In genomic region chr3:197446713-197447455, GRCh38 we compare ENCODE assay signal across 17 cellular contexts.
"Had no signal": no experiment of that assay in that cellular context is flagged by ENCODE, and none has a peak within 500 bp of the region (broad histone marks: within the 10 kb centered on the region; RNA-seq: fewer than 3 reads in every experiment).

No MANE protein-coding gene starts in this region.

- H3K9me3 Mint-ChIP-seq: activated B cell treated with CpG ODN at 0.5 μM for 24 hours; activated CD4-positive, alpha-beta memory T cell treated with anti-CD3 and anti-CD28 coated beads, Interleukin-2, amount 10 ng/mL, durations not matched to agents 7 days and 5 days; activated naive CD4-positive, alpha-beta T cell treated with anti-CD3 and anti-CD28 coated beads, Interleukin-2, amount 50 U/mL, for 24 hours; effector memory CD8-positive, alpha-beta T cell; memory B cell; T-helper 2 cell treated with Interferon-gamma antibody and Interleukin-4, amounts not matched to agents 5 μg/mL and 100 μg/mL, for 36 hours had no signal

- H3K9me3 ChIP-seq: mucosa of descending colon, neutrophil, tibial artery, uterus had no signal

- FAIRE-seq: TTC549 had no signal

- H3K27me3 Mint-ChIP-seq: activated naive CD4-positive, alpha-beta T cell treated with anti-CD3 and anti-CD28 coated beads, Interleukin-2, amount 50 U/mL, for 24 hours had no signal

- H3K4me1 ChIP-seq: parathyroid adenoma, tibial artery, uterus had no signal

- H3K27ac ChIP-seq: neutrophil, parathyroid adenoma, tibial artery, uterus had no signal

- H3K79me2 ChIP-seq: parathyroid adenoma had no signal

- H3K9ac ChIP-seq: parathyroid adenoma had no signal

- H3K27ac Mint-ChIP-seq: activated B cell treated with CpG ODN at 0.5 μM for 24 hours; activated CD4-positive, alpha-beta memory T cell treated with anti-CD3 and anti-CD28 coated beads, Interleukin-2, amount 10 ng/mL, durations not matched to agents 7 days and 5 days; activated naive CD4-positive, alpha-beta T cell treated with anti-CD3 and anti-CD28 coated beads, Interleukin-2, amount 50 U/mL, for 24 hours; effector memory CD8-positive, alpha-beta T cell; memory B cell; T-helper 2 cell treated with Interferon-gamma antibody and Interleukin-4, amounts not matched to agents 5 μg/mL and 100 μg/mL, for 36 hours had no signal

- H3K36me3 ChIP-seq: neutrophil, tibial artery, uterus had no signal

- DNase-seq: activated B cell treated with CpG ODN at 0.5 μM for 24 hours; activated CD4-positive, alpha-beta memory T cell treated with anti-CD3 and anti-CD28 coated beads, Interleukin-2, amount 10 ng/mL, durations not matched to agents 7 days and 5 days; activated CD4-positive, alpha-beta T cell treated with anti-CD3 and anti-CD28 coated beads for 4 hours; activated gamma-delta T cell; effector memory CD8-positive, alpha-beta T cell; mucosa of descending colon; naive B cell; stimulated activated CD8-positive, alpha-beta memory T cell treated with anti-CD3 and anti-CD28 coated beads, Interleukin-4, amount 100 ng/mL, for 48 hours; substantia nigra; tibial artery; uterus had no signal

- H2AFZ ChIP-seq: parathyroid adenoma had no signal

- H3K27me3 ChIP-seq: uterus had no signal

- H3K36me3 Mint-ChIP-seq: activated naive CD4-positive, alpha-beta T cell treated with anti-CD3 and anti-CD28 coated beads, Interleukin-2, amount 50 U/mL, for 24 hours; naive B cell had no signal

- H3K4me3 ChIP-seq: mucosa of descending colon, tibial artery, uterus had no signal

- H3K4me1 Mint-ChIP-seq: activated B cell treated with CpG ODN at 0.5 μM for 24 hours, memory B cell, naive B cell had no signal

- ATAC-seq: effector memory CD8-positive, alpha-beta T cell; mucosa of descending colon had no signal

- H3K4me3 Mint-ChIP-seq: activated B cell treated with CpG ODN at 0.5 μM for 24 hours; activated CD4-positive, alpha-beta memory T cell treated with anti-CD3 and anti-CD28 coated beads, Interleukin-2, amount 10 ng/mL, durations not matched to agents 7 days and 5 days; activated naive CD4-positive, alpha-beta T cell treated with anti-CD3 and anti-CD28 coated beads, Interleukin-2, amount 50 U/mL, for 24 hours; effector memory CD8-positive, alpha-beta T cell; memory B cell; naive B cell; T-helper 2 cell treated with Interferon-gamma antibody and Interleukin-4, amounts not matched to agents 5 μg/mL and 100 μg/mL, for 36 hours had no signal
